In genomic region chr1:202315576-202316168, GRCh38 we compare ENCODE assay signal across 8 cellular contexts. TPM values are rescaled to one million over a fixed set of nuclear protein-coding genes. Genes with fewer than 3 reads are reported as not detected.
DNase-seq lines count a peak whose midpoint lies in the region; ATAC-seq, FAIRE-seq and TF ChIP-seq lines count a peak whose summit lies in the region.

No MANE protein-coding gene starts in this region.

- POLR2A ChIA-PET in endothelial cell of umbilical vein (lab: Charles Lee), result no interaction called here

- TF ChIP-seq POLR2A in endothelial cell of umbilical vein (IDR thresholded peaks at IDR 0.05; ENCODE audit: low read depth, low read length), result no peak

- no peaks in the 10 kb centered on the region for H3F3A ChIP-seq in DOHH2 (ENCODE audit: control insufficient read depth, insufficient read depth)

- H3K79me2 ChIP-seq in DOHH2 (ENCODE audit: control insufficient read depth, low read length), result no peaks in the 10 kb centered on the region
- no peaks in the 10 kb centered on the region for H3K79me2 ChIP-seq in endothelial cell of umbilical vein (ENCODE audit: control insufficient read depth, insufficient read depth, low read length)

- dilution Hi-C loops in endothelial cell of umbilical vein (cut with MboI; ENCODE audit: extremely low pct_ligation_motif_present, low sequenced_read_pairs), result loop anchor here (25.0 kb wide), 1 partner anchor 103 kb away; no protein-coding TSS in a partner anchor

- DNase-seq in HTR-8/SVneo (ENCODE audit: insufficient read length, low spot score) (peak; percentile 83), NOMO-1 treated with dmso at 0.1 percent for 144 hours (lab: John Stamatoyannopoulos, UW; ENCODE audit: unreplicated experiment) (peak; percentile 2), endothelial cell of umbilical vein (ENCODE audit: low read depth, low spot score) (peak; percentile 79), middle frontal gyrus (ENCODE audit: extremely low spot score, low spot score) (peak; percentile 58)
- DNase-seq in activated CD8-positive, alpha-beta memory T cell treated with anti-CD3 and anti-CD28 coated beads for 48 hours (ENCODE audit: low read depth in 2 of 3, low spot score in 2 of 3), result peak; percentile 22 to 51 (median 28)
- DNase-seq in stimulated activated CD8-positive, alpha-beta memory T cell treated with anti-CD3 and anti-CD28 coated beads, Interleukin-4, amount 100 ng/mL, for 24 hours (ENCODE audit: low read depth), result peak; percentile 66

- no peaks in the 10 kb centered on the region for H4K20me1 ChIP-seq in DOHH2 (ENCODE audit: control insufficient read depth, insufficient read depth, low read depth, low read length)
- H4K20me1 ChIP-seq in endothelial cell of umbilical vein (replicated peaks; ENCODE audit: control insufficient read depth, extremely low read depth, insufficient read depth, low read length), result no peaks in the 10 kb centered on the region

- H3K27me3 ChIP-seq in DOHH2 (ENCODE audit: control insufficient read depth, low read length), result peaks cover 18% of the 10 kb centered on the region
- no peaks in the 10 kb centered on the region for H3K27me3 ChIP-seq in endothelial cell of umbilical vein (ENCODE audit: control insufficient read depth in 2 of 2, insufficient read depth in 2 of 2, low read length in 2 of 2)

- ATAC-seq in HG02588 (IDR thresholded peaks at IDR 0.05; ENCODE audit: unreplicated experiment), result no peak

- H3K36me3 ChIP-seq in DOHH2 (ENCODE audit: control insufficient read depth, low read length) (no peaks in the 10 kb centered on the region), endothelial cell of umbilical vein (ENCODE audit: control insufficient read depth in 2 of 2, extremely low read depth in 1 of 2, insufficient read depth in 2 of 2, low read length in 2 of 2) (no peaks in the 10 kb centered on the region)

- H3K9me3 ChIP-seq in DOHH2 (ENCODE audit: control insufficient read depth, insufficient read depth, low read length) (no peaks in the 10 kb centered on the region), endothelial cell of umbilical vein (replicated peaks; ENCODE audit: control insufficient read depth, insufficient read depth, low read length) (no peaks in the 10 kb centered on the region)

- no peaks in the 10 kb centered on the region for H3K9me2 ChIP-seq in DOHH2 (replicated peaks; ENCODE audit: control insufficient read depth, low read length)

- peak; percentile 52 for FAIRE-seq in HTR-8/SVneo (lab: Jason Lieb, UNC)
- peak; percentile 85 for FAIRE-seq in endothelial cell of umbilical vein (lab: Jason Lieb, UNC)

- H2AFZ ChIP-seq in endothelial cell of umbilical vein (ENCODE audit: low read depth, low read length), result no peak overlapping the region

- H3K4me1 ChIP-seq in DOHH2 (ENCODE audit: control insufficient read depth, low read length) (peaks cover 9% of the 10 kb centered on the region), endothelial cell of umbilical vein (ENCODE audit: control insufficient read depth, extremely low read depth, insufficient read depth, low read length) (peaks cover 9% of the 10 kb centered on the region)

- no peak overlapping the region for H3K9ac ChIP-seq in endothelial cell of umbilical vein (replicated peaks; ENCODE audit: extremely low read depth, insufficient read depth, low read length)

- TF ChIP-seq CTCF in DOHH2 (IDR thresholded peaks at IDR 0.05; ENCODE audit: low read depth, low read length, poor library complexity, severe bottlenecking) (peak; percentile 96), endothelial cell of umbilical vein (IDR thresholded peaks at IDR 0.05; ENCODE audit: extremely low read depth in 1 of 2, insufficient read depth in 1 of 2, low read depth in 1 of 2, low read length in 2 of 2) (peak; percentile 95 to 98)

- intact Hi-C loops in endothelial cell of umbilical vein (cut with micrococcal nuclease), result loop anchor here (1.0 kb wide), 5 partner anchors 41 to 126 kb away; partner anchors contain the start of gene LGR6

- no peak overlapping the region for H3K4me2 ChIP-seq in DOHH2 (ENCODE audit: low read length)
- H3K4me2 ChIP-seq in endothelial cell of umbilical vein (ENCODE audit: insufficient read depth, low read length), result no peak overlapping the region

- no TSS peak for BruUV-seq in endothelial cell of umbilical vein (replicated peaks; lab: Mats Ljungman, UMichigan)

- H3K27ac ChIP-seq in DOHH2 (ENCODE audit: low read depth, low read length), result no peak overlapping the region
- no peak overlapping the region for H3K27ac ChIP-seq in endothelial cell of umbilical vein (ENCODE audit: insufficient read depth, low read depth, low read length)

- no peaks in the 10 kb centered on the region for H3K9me1 ChIP-seq in endothelial cell of umbilical vein (replicated peaks; ENCODE audit: control insufficient read depth, extremely low read depth, insufficient read depth, low read length)

- CTCF ChIA-PET in endothelial cell of umbilical vein (lab: Charles Lee), result interaction anchor here (0.8 to 8.4 kb wide), 17 partner anchors 9 to 404 kb away, joined by 3 to 121 read pairs (median 4); partner anchors contain the start of genes LGR6 and UBE2T

- H3K4me3 ChIP-seq in DOHH2 (ENCODE audit: low read length), result no peak overlapping the region
- no peak overlapping the region for H3K4me3 ChIP-seq in endothelial cell of umbilical vein (replicated peaks in 1 of 3; ENCODE audit: insufficient read depth in 1 of 3, low read depth in 1 of 3, low read length in 3 of 3)

TF ChIP-seq in endothelial cell of umbilical vein, 7 proteins besides CTCF, POLR2A, EP300 and RAD21:
- TF ChIP-seq POLR2AphosphoS5 (IDR thresholded peaks at IDR 0.05; ENCODE audit: insufficient read depth, low read depth, low read length) (no peak), GATA2 (IDR thresholded peaks at IDR 0.05; ENCODE audit: insufficient read depth, insufficient read length, low read depth, low read length) (no peak), JUN (IDR thresholded peaks at IDR 0.05; ENCODE audit: borderline replicate concordance, insufficient read depth, insufficient read length, low read depth) (no peak), MYC (IDR thresholded peaks at IDR 0.05; ENCODE audit: low read depth, low read length) (no peak), FOS (IDR thresholded peaks at IDR 0.05; ENCODE audit: borderline replicate concordance, insufficient read depth, low read length) (no peak), MAX (IDR thresholded peaks at IDR 0.05; ENCODE audit: insufficient read depth, insufficient read length) (no peak), EZH2 (IDR thresholded peaks at IDR 0.05; ENCODE audit: borderline replicate concordance, low read depth, low read length, severe bottlenecking) (no peak)
TF ChIP-seq in endothelial cell of umbilical vein: peak in this region for 0.

RNA-seq across cellular contexts. Expression of gene UBE2T, which starts 26.1 kb away (rescaled TPM):
- total RNA-seq in endothelial cell of umbilical vein, result 45.9 and 47.1 TPM in 2 replicates
- 87.8 and 89.0 TPM in 2 replicates for polyA plus RNA-seq in endothelial cell of umbilical vein
- polyA plus RNA-seq in endothelial cell of umbilical vein (2011; cell fraction: cytosol; rRNA removed), result 96.5 and 103 TPM in 2 replicates
- polyA plus RNA-seq in endothelial cell of umbilical vein (2011; cell fraction: nucleus; rRNA removed), result 51.1 and 63.7 TPM in 2 replicates
- polyA plus RNA-seq in endothelial cell of umbilical vein (2012), result 36.4 and 68.8 TPM in 2 replicates
- polyA minus RNA-seq in endothelial cell of umbilical vein, result 50.6 and 55.5 TPM in 2 replicates
- 57.5 TPM for polyA minus RNA-seq in endothelial cell of umbilical vein (2011; cell fraction: cytosol; rRNA and poly(A)+ RNA removed)
- polyA minus RNA-seq in endothelial cell of umbilical vein (2011; cell fraction: nucleus; rRNA and poly(A)+ RNA removed), result 13.0 and 21.8 TPM in 2 replicates

RNA-seq across cellular contexts. Expression of gene PPP1R12B, which starts 32.8 kb away (rescaled TPM):
- total RNA-seq in endothelial cell of umbilical vein, result 11.5 and 11.6 TPM in 2 replicates
- polyA plus RNA-seq in endothelial cell of umbilical vein, result 8.4 and 9.0 TPM in 2 replicates
- 2.8 and 5.0 TPM in 2 replicates for polyA plus RNA-seq in endothelial cell of umbilical vein (2011; cell fraction: cytosol; rRNA removed)
- 30.8 and 33.9 TPM in 2 replicates for polyA plus RNA-seq in endothelial cell of umbilical vein (2011; cell fraction: nucleus; rRNA removed)
- 1.6 and 2.7 TPM in 2 replicates for polyA plus RNA-seq in endothelial cell of umbilical vein (2012)
- polyA minus RNA-seq in endothelial cell of umbilical vein, result 66.2 and 89.1 TPM in 2 replicates
- 20.6 TPM for polyA minus RNA-seq in endothelial cell of umbilical vein (2011; cell fraction: cytosol; rRNA and poly(A)+ RNA removed)
- 107 and 125 TPM in 2 replicates for polyA minus RNA-seq in endothelial cell of umbilical vein (2011; cell fraction: nucleus; rRNA and poly(A)+ RNA removed)

Comparison
In these comparisons a context has a peak if more than half of its experiments do, and no peak if none do; other contexts are left out.
1. DNase-seq: peak in every context shown above with its lines; median percentile 83 in HTR-8/SVneo; 79 in endothelial cell of umbilical vein; 66 in stimulated activated CD8-positive, alpha-beta memory T cell treated with anti-CD3 and anti-CD28 coated beads, Interleukin-4, amount 100 ng/mL, for 24 hours; 58 in middle frontal gyrus; 28 in activated CD8-positive, alpha-beta memory T cell treated with anti-CD3 and anti-CD28 coated beads for 48 hours; 2 in NOMO-1 treated with dmso at 0.1 percent for 144 hours.